In the genomic region with DNA sequence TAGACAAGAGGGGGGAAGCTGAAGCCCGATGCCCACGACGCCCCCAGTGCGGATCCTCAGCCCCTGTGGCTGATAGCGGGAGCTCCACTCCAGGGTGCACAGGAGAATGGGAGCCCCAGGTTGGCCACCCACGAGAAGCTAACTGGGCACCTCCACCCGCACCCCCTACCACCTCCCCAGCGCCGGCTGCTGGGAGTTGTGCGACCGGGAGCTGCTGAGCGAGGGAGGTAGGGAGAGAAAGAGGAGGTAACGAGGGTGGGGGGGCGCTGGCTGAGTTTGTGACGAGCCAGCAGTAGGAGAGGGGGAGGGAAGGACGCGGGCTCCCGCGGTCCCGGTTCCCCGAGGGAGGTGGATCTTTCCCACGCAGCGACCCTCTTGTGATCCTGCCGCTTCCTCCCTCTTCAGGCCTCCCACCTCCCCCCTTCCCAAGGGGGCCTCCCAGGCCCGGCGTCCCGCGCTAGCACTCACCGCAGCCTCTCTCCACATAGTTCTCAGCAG, we compare ENCODE assay signal across 8 cellular contexts. TPM values are rescaled to one million over a fixed set of nuclear protein-coding genes. Genes with fewer than 3 reads are reported as not detected.
DNase-seq lines count a peak whose midpoint lies in the region; TF ChIP-seq lines count a peak whose summit lies in the region.

A gene (minus strand): TSS at position 243 of the 498 bp plus-strand sequence. CDS start 2,017 bp downstream, outside the sequence.

- peak within 1 kb of the TSS; percentile 58 for H4K91ac ChIP-seq in mesenchymal stem cell (ENCODE audit: low read length)

- no peak within 1 kb of the TSS for H4K8ac ChIP-seq in mesenchymal stem cell (ENCODE audit: low read length)

- peak within 1 kb of the TSS; percentile 75 for H3K9ac ChIP-seq in mesenchymal stem cell (ENCODE audit: low read length)

- H3K27ac ChIP-seq in mesenchymal stem cell (ENCODE audit: low read length, poor library complexity, severe bottlenecking) (no peak within 1 kb of the TSS), tibial artery (no peak within 1 kb of the TSS)

- 0% methylated on average over 14 of the region's 29 CpGs for WGBS in mesenchymal stem cell

- peak within 1 kb of the TSS; percentile 12 for H2BK120ac ChIP-seq in mesenchymal stem cell (ENCODE audit: low read depth, low read length)

- peak within 1 kb of the TSS in 1 of 2 experiments; percentile 59 for H3K14ac ChIP-seq in mesenchymal stem cell (ENCODE audit: low read length in 2 of 2)

- no peak within 1 kb of the TSS for H2BK15ac ChIP-seq in mesenchymal stem cell (ENCODE audit: low read depth, poor library complexity, severe bottlenecking)

- H3K79me1 ChIP-seq in mesenchymal stem cell (replicated peaks; ENCODE audit: low read length, poor library complexity, severe bottlenecking) = no peaks in the 10 kb centered on the region

- no peak within 1 kb of the TSS for H3K4ac ChIP-seq in mesenchymal stem cell (ENCODE audit: low read depth in 1 of 2, low read length in 2 of 2)

- peak; percentile 56 for DNase-seq in NCI-H82 (lab: John Stamatoyannopoulos, UW)
- no peak for DNase-seq in NCI-H82 treated with DMSO at 0.1 percent for 48 hours (lab: John Stamatoyannopoulos, UW; ENCODE audit: unreplicated experiment)
- DNase-seq in cerebellar cortex (ENCODE audit: low spot score) = peak; percentile 51
- peak; percentile 1 for DNase-seq in mesenchymal stem cell
- DNase-seq in tibial artery = no peak
- no peak for DNase-seq in activated CD4-positive, CD25-positive, alpha-beta regulatory T cell treated with anti-CD3 and anti-CD28 coated beads, Interleukin-2, amount 50 U/mL, for 72 hours
- no peak for DNase-seq in stimulated activated CD8-positive, alpha-beta memory T cell treated with anti-CD3 and anti-CD28 coated beads, Interleukin-4, amount 100 ng/mL, for 48 hours
- DNase-seq in A172 (ENCODE audit: low spot score) = no peak

- intact Hi-C loops in tibial artery (cut with DNase I; ENCODE audit: low total_unique reads) = loop anchor here (5.0 kb wide), 2 partner anchors 885 to 925 kb away; no protein-coding TSS in a partner anchor

- H2BK12ac ChIP-seq in mesenchymal stem cell (ENCODE audit: low read length in 2 of 2) = no peak within 1 kb of the TSS

- H2AFZ ChIP-seq in mesenchymal stem cell (ENCODE audit: low read depth, low read length) = no peak within 1 kb of the TSS

- peak within 1 kb of the TSS in 1 of 2 experiments; percentile 28 for H3K18ac ChIP-seq in mesenchymal stem cell (ENCODE audit: low read depth in 1 of 2, low read length in 2 of 2)

- peaks cover 0 to 6% of the 10 kb centered on the region in 2 experiments for H3K36me3 ChIP-seq in mesenchymal stem cell (ENCODE audit: control insufficient read depth in 1 of 2, insufficient read depth in 2 of 2, low read depth in 1 of 2, low read length in 2 of 2)
- H3K36me3 ChIP-seq in tibial artery = no peaks in the 10 kb centered on the region

- peak within 1 kb of the TSS; percentile 20 to 80 for H3K4me3 ChIP-seq in mesenchymal stem cell (ENCODE audit: insufficient read depth in 1 of 2, low read depth in 1 of 2, low read length in 2 of 2)
- peak within 1 kb of the TSS; percentile 21 to 42 for H3K4me3 ChIP-seq in tibial artery

- H3K4me2 ChIP-seq in mesenchymal stem cell (ENCODE audit: low read length, poor library complexity, severe bottlenecking) = peak within 1 kb of the TSS; percentile 1

- H3K23ac ChIP-seq in mesenchymal stem cell (ENCODE audit: low read length in 2 of 2) = peak within 1 kb of the TSS in 1 of 2 experiments; percentile 46

- H3K9me3 ChIP-seq in mesenchymal stem cell (ENCODE audit: control insufficient read depth, low read length) (no peaks in the 10 kb centered on the region), tibial artery (no peaks in the 10 kb centered on the region)

- no peak for TF ChIP-seq CTCF in tibial artery (IDR thresholded peaks at IDR 0.05)

- peaks cover 17% of the 10 kb centered on the region for H3K4me1 ChIP-seq in mesenchymal stem cell (ENCODE audit: control insufficient read depth, insufficient read depth, low read depth, low read length)
- peaks cover 0 to 32% (median 28%) of the 10 kb centered on the region in 4 donors for H3K4me1 ChIP-seq in tibial artery

- H2AK5ac ChIP-seq in mesenchymal stem cell (ENCODE audit: low read length, severe bottlenecking) = no peak within 1 kb of the TSS

- peaks cover 24 to 42% of the 10 kb centered on the region in 2 experiments for H3K27me3 ChIP-seq in mesenchymal stem cell (ENCODE audit: control insufficient read depth in 1 of 2, insufficient read depth in 1 of 2, low read length in 2 of 2)
- H3K27me3 ChIP-seq in tibial artery = peaks cover 0 to 39% of the 10 kb centered on the region in 2 donors

- H2BK5ac ChIP-seq in mesenchymal stem cell (ENCODE audit: low read depth, low read length, poor library complexity, severe bottlenecking) = no peak within 1 kb of the TSS

RNA-seq across cellular contexts. Expression of the gene that starts here (rescaled TPM):
- polyA plus RNA-seq in mesenchymal stem cell (2013, experiment 1 of 2) = 0.84 TPM
- 0.79 TPM for polyA plus RNA-seq in mesenchymal stem cell (2013, experiment 2 of 2)
- total RNA-seq in A172 (2014; rRNA removed; shearing (Covaris generic)) = 0.10 and 0.14 TPM in 2 replicates

Comparison
In these comparisons a context has a peak if more than half of its experiments do, and no peak if none do; other contexts are left out.
1. DNase-seq: peak in NCI-H82 (single experiment), cerebellar cortex (single experiment) and mesenchymal stem cell (single experiment); none in NCI-H82 treated with DMSO at 0.1 percent for 48 hours (single experiment), tibial artery (0 of 2), activated CD4-positive, CD25-positive, alpha-beta regulatory T cell treated with anti-CD3 and anti-CD28 coated beads, Interleukin-2, amount 50 U/mL, for 72 hours (single experiment), stimulated activated CD8-positive, alpha-beta memory T cell treated with anti-CD3 and anti-CD28 coated beads, Interleukin-4, amount 100 ng/mL, for 48 hours (single experiment) and A172 (single experiment).